ENCODE assay signal across 9 cellular contexts in genomic region chr2:240832205-240832727, GRCh38. TPM values are rescaled to one million over a fixed set of nuclear protein-coding genes. Genes with fewer than 3 reads are reported as not detected.
DNase-seq lines count a peak whose midpoint lies in the region; TF ChIP-seq lines count a peak whose summit lies in the region.
"Had no signal": no experiment of that assay in that cellular context is flagged by ENCODE, and none has a peak within 500 bp of the region (broad histone marks: within the 10 kb centered on the region; RNA-seq: fewer than 3 reads in every experiment).

No MANE protein-coding gene starts in this region.

- CTCF ChIA-PET in SK-N-SH (lab: Yijun Ruan, JAX), result interaction anchor here (0.9 to 3.0 kb wide), 4 partner anchors 8 to 70 kb away, joined by 3 to 13 read pairs (median 4); no protein-coding TSS in a partner anchor
- CTCF ChIA-PET in activated naive CD4-positive, alpha-beta T cell treated with anti-CD3 and anti-CD28 coated beads for 36 hours (lab: Charles Lee), result no interaction called here

- H3K4me1 Mint-ChIP-seq in activated naive CD4-positive, alpha-beta T cell treated with anti-CD3 and anti-CD28 coated beads for 36 hours (ENCODE audit: low read depth), result peaks cover 5% of the 10 kb centered on the region

- no peak for TF ChIP-seq RAD21 in SK-N-SH (IDR thresholded peaks at IDR 0.05; ENCODE audit: low read length)

- H3K9me2 ChIP-seq in GM23248 (ENCODE audit: insufficient read depth) (no peaks in the 10 kb centered on the region), SK-N-SH (no peaks in the 10 kb centered on the region)

- TF ChIP-seq CTCF in SK-N-SH (IDR thresholded peaks at IDR 0.05), result no peak
- TF ChIP-seq CTCF in osteoblast (IDR thresholded peaks at IDR 0.05; ENCODE audit: extremely low read depth, low read depth, low read length), result no peak

- H3K36me3 ChIP-seq in GM23248 (ENCODE audit: low read depth) (no peaks in the 10 kb centered on the region), MG63 (no peaks in the 10 kb centered on the region), SK-N-SH (replicated peaks in 1 of 2; ENCODE audit: control insufficient read depth in 1 of 2, insufficient read depth in 2 of 2, low read length in 1 of 2) (no peaks in the 10 kb centered on the region), osteoblast (ENCODE audit: insufficient read depth, low read length) (no peaks in the 10 kb centered on the region)

- H3K4me1 ChIP-seq in GM23248 (ENCODE audit: insufficient read depth), result peaks cover 9% of the 10 kb centered on the region
- H3K4me1 ChIP-seq in SK-N-SH (ENCODE audit: control insufficient read depth in 1 of 2, insufficient read depth in 2 of 2, low read depth in 1 of 2, low read length in 1 of 2), result peaks cover 0 to 32% of the 10 kb centered on the region in 2 experiments; a peak in 1 of 4 replicates
- peaks cover 14% of the 10 kb centered on the region for H3K4me1 ChIP-seq in osteoblast (ENCODE audit: insufficient read depth, low read length)

- no peaks in the 10 kb centered on the region for H3K9me3 Mint-ChIP-seq in activated naive CD4-positive, alpha-beta T cell treated with anti-CD3 and anti-CD28 coated beads for 36 hours

- H2AFZ ChIP-seq in GM23248 (peak overlapping the region; percentile 34; the same call in 1 of the 2 replicates), SK-N-SH (ENCODE audit: low read depth) (peak overlapping the region; percentile 95; the same call in 1 of the 2 replicates), osteoblast (ENCODE audit: low read length) (peak overlapping the region; percentile 46)

- H3K9me3 ChIP-seq in GM23248 (ENCODE audit: low read depth) (no peaks in the 10 kb centered on the region), MG63 (no peaks in the 10 kb centered on the region), SK-N-SH (no peaks in the 10 kb centered on the region), osteoblast (ENCODE audit: low read depth, low read length) (no peaks in the 10 kb centered on the region)

- in situ Hi-C loops in GM23248 (cut with MboI), result no loop called here

- POLR2A ChIA-PET in SK-N-SH (lab: Yijun Ruan, JAX), result interaction anchor here (1.5 kb wide), 1 partner anchor 12 kb away, joined by 4 read pairs; the partner anchor contains the start of gene KIF1A

- H3K36me3 Mint-ChIP-seq in activated naive CD4-positive, alpha-beta T cell treated with anti-CD3 and anti-CD28 coated beads for 36 hours (ENCODE audit: low read depth), result no peaks in the 10 kb centered on the region

- TF ChIP-seq EP300 in SK-N-SH (IDR thresholded peaks at IDR 0.05; ENCODE audit: borderline replicate concordance in 1 of 2, low read depth in 1 of 2, low read length in 1 of 2), result no peak

- H3K4me2 ChIP-seq in GM23248 (ENCODE audit: unreplicated experiment) (no peak overlapping the region), SK-N-SH (peak overlapping the region; percentile 66), osteoblast (ENCODE audit: insufficient read depth, low read length) (peak overlapping the region; percentile 58)

- peak overlapping the region; percentile 70 for H3K4me3 Mint-ChIP-seq in activated naive CD4-positive, alpha-beta T cell treated with anti-CD3 and anti-CD28 coated beads for 36 hours

- WGBS in GM23248 (ENCODE audit: low coverage in 1 of 2, low lambda C conversion rate in 2 of 2, missing lambda C conversion rate in 2 of 2), 2 experiments, result 10 to 12% methylated on average over 23 to 48 of the region's 54 CpGs
- 15% methylated on average over 25 of the region's 54 CpGs for WGBS in SK-N-SH (ENCODE audit: low lambda C conversion rate)

- H3K79me2 ChIP-seq in GM23248 (ENCODE audit: insufficient read depth) (no peaks in the 10 kb centered on the region), SK-N-SH (ENCODE audit: insufficient read depth) (no peaks in the 10 kb centered on the region), osteoblast (ENCODE audit: insufficient read depth, low read length) (no peaks in the 10 kb centered on the region)

- H3K27me3 ChIP-seq in GM23248 (replicated peaks; ENCODE audit: insufficient read depth) (peaks cover 49% of the 10 kb centered on the region), MG63 (peaks cover 44% of the 10 kb centered on the region), SK-N-SH (ENCODE audit: insufficient read depth) (no peaks in the 10 kb centered on the region; the same call in 1 of the 2 replicates), osteoblast (ENCODE audit: insufficient read depth, low read length) (peaks cover 46% of the 10 kb centered on the region)

- intact Hi-C loops in activated naive CD4-positive, alpha-beta T cell treated with anti-CD3 and anti-CD28 coated beads for 36 hours (cut with micrococcal nuclease), result loop anchor here (1.0 kb wide), 3 partner anchors 11 to 1049 kb away; no protein-coding TSS in a partner anchor

- DNase-seq in DMS153 treated with DMSO at 0.1 percent for 48 hours (lab: John Stamatoyannopoulos, UW; ENCODE audit: unreplicated experiment) (peak; percentile 90), GM23248 (peak; percentile 92), MG63 (peak; percentile 88), SK-N-SH (peak; percentile 98), globus pallidus (ENCODE audit: low spot score) (peak; percentile 92), osteoblast (ENCODE audit: insufficient read length, low spot score, missing footprints) (peak; percentile 97), substantia nigra (lab: John Stamatoyannopoulos, UW) (peak in 48 of 49 donors; percentile 30 to 98 (median 89))
- DNase-seq in activated naive CD4-positive, alpha-beta T cell treated with anti-CD3 and anti-CD28 coated beads for 36 hours, result peak; percentile 96

- peaks cover 17% of the 10 kb centered on the region for H3K27me3 Mint-ChIP-seq in activated naive CD4-positive, alpha-beta T cell treated with anti-CD3 and anti-CD28 coated beads for 36 hours (ENCODE audit: low read depth)

- no peak overlapping the region for H3K9ac ChIP-seq in GM23248
- H3K9ac ChIP-seq in SK-N-SH, result no peak overlapping the region

- H3F3A ChIP-seq in GM23248 (ENCODE audit: insufficient read depth) (0 out of 2 replicates have a peak, but pooled peaks cover 3% of the 10 kb centered on the region), SK-N-SH (replicated peaks; ENCODE audit: insufficient read depth) (no peaks in the 10 kb centered on the region)

- H3K4me3 ChIP-seq in GM23248, result no peak overlapping the region
- peak overlapping the region; percentile 34 for H3K4me3 ChIP-seq in MG63
- H3K4me3 ChIP-seq in SK-N-SH (ENCODE audit: low read depth in 2 of 2, low read length in 1 of 2), result peak overlapping the region; percentile 35 to 51; a peak in 3 of 4 replicates
- peak overlapping the region; percentile 45 for H3K4me3 ChIP-seq in osteoblast (ENCODE audit: insufficient read depth, low read length)

- H3K27ac Mint-ChIP-seq in activated naive CD4-positive, alpha-beta T cell treated with anti-CD3 and anti-CD28 coated beads for 36 hours, result no peak overlapping the region

- H4K20me1 ChIP-seq in GM23248 (ENCODE audit: insufficient read depth) (no peaks in the 10 kb centered on the region), SK-N-SH (ENCODE audit: insufficient read depth) (no peaks in the 10 kb centered on the region), osteoblast (ENCODE audit: insufficient read depth, low read length) (peaks cover 4% of the 10 kb centered on the region)

- H3K27ac ChIP-seq in GM23248 (no peak overlapping the region), SK-N-SH (ENCODE audit: low read depth in 2 of 2, low read length in 1 of 2) (peak overlapping the region in 1 of 2 experiments; percentile 29; a peak in 1 of 4 replicates), osteoblast (ENCODE audit: low read depth, low read length) (no peak overlapping the region), substantia nigra (ENCODE audit: low read depth, low read length, poor library complexity, severe bottlenecking) (peak overlapping the region; percentile 45)

TF ChIP-seq in SK-N-SH, 30 proteins besides CTCF, POLR2A, EP300 and RAD21:
- TF ChIP-seq GATA2 (CRISPR knock-in tag; IDR thresholded peaks at IDR 0.05) (no peak), MXI1 (IDR thresholded peaks at IDR 0.05; ENCODE audit: low read depth, low read length) (peak; percentile 77)

RNA-seq across cellular contexts. Expression of gene KIF1A, which starts 12.2 kb away (rescaled TPM):
- total RNA-seq in GM23248 (2014; rRNA removed; shearing (Covaris generic)), result under 0.01 TPM in 1 of 2 replicates, not detected in the other
- polyA plus RNA-seq in GM23248 (2016; fragmentation: Nextera tagmentation; extraction: Ambion mirVana), result 0.05 and 0.22 TPM in 2 replicates
- total RNA-seq in MG63 (2014; rRNA removed; shearing (Covaris generic); ENCODE audit: low replicate concordance), result not detected in 2 replicates
- 0.21 and 0.32 TPM in 2 replicates for polyA plus RNA-seq in SK-N-SH (2012; rRNA removed)
- polyA plus RNA-seq in SK-N-SH (2012; cell fraction: cytosol; rRNA removed), result 0.32 and 0.37 TPM in 2 replicates
- 0.56 and 1.3 TPM in 2 replicates for polyA plus RNA-seq in SK-N-SH (2012; cell fraction: nucleus; rRNA removed)
- 1 to 10 TPM; 8.4 TPM for total RNA-seq in activated naive CD4-positive, alpha-beta T cell treated with anti-CD3 and anti-CD28 coated beads for 36 hours
- under 0.01 TPM in 1 of 2 replicates, not detected in the other for total RNA-seq in osteoblast

RNA-seq across cellular contexts. Expression of gene AGXT, which starts 36.4 kb away (rescaled TPM):
- not detected in 2 replicates for total RNA-seq in GM23248 (2014; rRNA removed; shearing (Covaris generic))
- not detected in 2 replicates for polyA plus RNA-seq in GM23248 (2016; fragmentation: Nextera tagmentation; extraction: Ambion mirVana)
- not detected in 2 replicates for total RNA-seq in MG63 (2014; rRNA removed; shearing (Covaris generic); ENCODE audit: low replicate concordance)
- not detected in 2 replicates for polyA plus RNA-seq in SK-N-SH (2012; rRNA removed)
- polyA plus RNA-seq in SK-N-SH (2012; cell fraction: cytosol; rRNA removed), result not detected in 2 replicates
- not detected in 2 replicates for polyA plus RNA-seq in SK-N-SH (2012; cell fraction: nucleus; rRNA removed)
- total RNA-seq in activated naive CD4-positive, alpha-beta T cell treated with anti-CD3 and anti-CD28 coated beads for 36 hours, result not detected
- total RNA-seq in osteoblast, result not detected in 2 replicates
- total RNA-seq: activated CD8-positive, alpha-beta memory T cell treated with anti-CD3 and anti-CD28 coated beads for 36 hours had no signal

Comparison
In these comparisons a context has a peak if more than half of its experiments do, and no peak if none do; other contexts are left out.
1. H2AFZ ChIP-seq: peak in every context shown above with its lines; median percentile 95 in SK-N-SH; 46 in osteoblast; 34 in GM23248.